Comparison of ENCODE assay signal across 1 cellular context in the genomic region with DNA sequence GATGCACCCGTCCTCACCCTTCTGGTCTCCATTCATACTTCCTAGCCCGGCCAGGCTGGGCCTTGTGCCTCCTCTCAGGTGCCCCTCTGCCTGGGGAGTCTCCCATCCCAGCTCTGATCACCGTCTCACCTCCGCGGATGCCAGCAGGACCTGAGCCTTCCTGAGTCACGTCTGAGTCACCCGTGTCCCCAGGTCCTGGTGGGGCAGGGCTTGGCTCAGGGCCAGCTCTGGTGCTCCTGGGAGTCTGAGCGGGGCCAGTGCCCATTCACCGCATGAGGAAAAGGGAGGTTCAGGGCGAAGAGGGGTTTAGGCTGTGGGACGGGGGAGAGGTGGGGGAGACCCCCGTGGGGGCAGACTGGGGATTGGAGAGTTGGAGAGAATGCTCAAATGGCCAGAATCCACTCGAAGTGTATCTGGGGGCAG.
TF ChIP-seq lines count a peak whose summit lies in the region.

No MANE protein-coding gene starts in this region.

TF ChIP-seq in Ishikawa, 13 proteins besides CTCF, POLR2A, EP300 and RAD21 (continued from another document):
- TF ChIP-seq CEBPB (IDR thresholded peaks at IDR 0.05) = no peak
- TF ChIP-seq, protein P1, sequence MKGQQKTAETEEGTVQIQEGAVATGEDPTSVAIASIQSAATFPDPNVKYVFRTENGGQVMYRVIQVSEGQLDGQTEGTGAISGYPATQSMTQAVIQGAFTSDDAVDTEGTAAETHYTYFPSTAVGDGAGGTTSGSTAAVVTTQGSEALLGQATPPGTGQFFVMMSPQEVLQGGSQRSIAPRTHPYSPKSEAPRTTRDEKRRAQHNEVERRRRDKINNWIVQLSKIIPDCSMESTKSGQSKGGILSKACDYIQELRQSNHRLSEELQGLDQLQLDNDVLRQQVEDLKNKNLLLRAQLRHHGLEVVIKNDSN (IDR thresholded peaks at IDR 0.05) = no peak
